In the genomic region with DNA sequence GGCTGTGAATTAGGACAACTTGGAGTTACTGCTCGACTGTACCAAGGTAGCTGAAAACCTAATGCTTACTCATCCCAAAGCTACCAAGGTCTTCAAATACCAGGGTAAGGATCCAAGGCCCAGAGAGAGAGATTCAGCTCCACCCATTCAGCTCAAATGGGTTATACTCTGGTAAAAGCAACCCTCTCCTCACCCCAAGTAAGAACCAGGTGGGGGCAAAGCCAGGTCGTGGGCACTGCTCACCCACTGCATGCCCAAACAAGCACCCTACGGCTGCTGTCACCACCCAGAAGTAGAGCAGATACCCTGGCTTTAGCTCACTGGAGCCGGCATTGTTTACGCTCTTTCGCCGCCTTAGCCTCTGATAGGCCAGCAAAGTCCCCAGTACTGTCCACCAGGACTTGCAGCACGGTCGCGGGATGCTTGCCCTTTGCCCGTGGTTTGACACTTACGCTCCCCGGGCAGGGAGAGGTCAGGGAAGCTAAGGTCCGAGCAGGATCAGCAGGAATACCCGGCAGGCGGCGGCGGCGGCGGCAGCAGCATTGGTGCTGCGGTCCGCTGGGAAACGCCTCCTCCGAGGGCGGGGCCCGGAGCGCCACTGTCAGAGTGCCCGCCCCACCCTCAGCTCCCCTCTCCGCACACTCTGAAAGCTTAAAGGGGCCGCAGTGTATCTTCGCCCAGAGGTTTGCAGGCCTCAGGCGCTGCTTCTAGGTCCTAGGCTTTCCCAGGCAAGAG, we compare ENCODE assay signal across 1 cellular context.
TF ChIP-seq lines count a peak whose summit lies in the region.

No MANE protein-coding gene starts in this region.

TF ChIP-seq in HepG2, 621 proteins besides CTCF, POLR2A, EP300 and RAD21 (continued from another document and continues in another):
- TF ChIP-seq ZNF484 (CRISPR knock-in tag; IDR thresholded peaks at IDR 0.05; ENCODE audit: borderline replicate concordance, low read depth): no peak
- TF ChIP-seq NRL (CRISPR knock-in tag; IDR thresholded peaks at IDR 0.05; ENCODE audit: borderline replicate concordance): peak; percentile 72; the same call in 1 of the 2 replicates
- no peak; the same call in 1 of the 2 replicates for TF ChIP-seq NFKB2 (CRISPR knock-in tag; IDR thresholded peaks at IDR 0.05; ENCODE audit: borderline replicate concordance)
- no peak for TF ChIP-seq HOXA7 (CRISPR knock-in tag; IDR thresholded peaks at IDR 0.05)
- no peak for TF ChIP-seq IKZF4 (CRISPR knock-in tag; IDR thresholded peaks at IDR 0.05; ENCODE audit: borderline replicate concordance, low read depth, not compliant biosample characterization)
- no peak for TF ChIP-seq ZNF547 (CRISPR knock-in tag; IDR thresholded peaks at IDR 0.05)
- TF ChIP-seq, protein P1, sequence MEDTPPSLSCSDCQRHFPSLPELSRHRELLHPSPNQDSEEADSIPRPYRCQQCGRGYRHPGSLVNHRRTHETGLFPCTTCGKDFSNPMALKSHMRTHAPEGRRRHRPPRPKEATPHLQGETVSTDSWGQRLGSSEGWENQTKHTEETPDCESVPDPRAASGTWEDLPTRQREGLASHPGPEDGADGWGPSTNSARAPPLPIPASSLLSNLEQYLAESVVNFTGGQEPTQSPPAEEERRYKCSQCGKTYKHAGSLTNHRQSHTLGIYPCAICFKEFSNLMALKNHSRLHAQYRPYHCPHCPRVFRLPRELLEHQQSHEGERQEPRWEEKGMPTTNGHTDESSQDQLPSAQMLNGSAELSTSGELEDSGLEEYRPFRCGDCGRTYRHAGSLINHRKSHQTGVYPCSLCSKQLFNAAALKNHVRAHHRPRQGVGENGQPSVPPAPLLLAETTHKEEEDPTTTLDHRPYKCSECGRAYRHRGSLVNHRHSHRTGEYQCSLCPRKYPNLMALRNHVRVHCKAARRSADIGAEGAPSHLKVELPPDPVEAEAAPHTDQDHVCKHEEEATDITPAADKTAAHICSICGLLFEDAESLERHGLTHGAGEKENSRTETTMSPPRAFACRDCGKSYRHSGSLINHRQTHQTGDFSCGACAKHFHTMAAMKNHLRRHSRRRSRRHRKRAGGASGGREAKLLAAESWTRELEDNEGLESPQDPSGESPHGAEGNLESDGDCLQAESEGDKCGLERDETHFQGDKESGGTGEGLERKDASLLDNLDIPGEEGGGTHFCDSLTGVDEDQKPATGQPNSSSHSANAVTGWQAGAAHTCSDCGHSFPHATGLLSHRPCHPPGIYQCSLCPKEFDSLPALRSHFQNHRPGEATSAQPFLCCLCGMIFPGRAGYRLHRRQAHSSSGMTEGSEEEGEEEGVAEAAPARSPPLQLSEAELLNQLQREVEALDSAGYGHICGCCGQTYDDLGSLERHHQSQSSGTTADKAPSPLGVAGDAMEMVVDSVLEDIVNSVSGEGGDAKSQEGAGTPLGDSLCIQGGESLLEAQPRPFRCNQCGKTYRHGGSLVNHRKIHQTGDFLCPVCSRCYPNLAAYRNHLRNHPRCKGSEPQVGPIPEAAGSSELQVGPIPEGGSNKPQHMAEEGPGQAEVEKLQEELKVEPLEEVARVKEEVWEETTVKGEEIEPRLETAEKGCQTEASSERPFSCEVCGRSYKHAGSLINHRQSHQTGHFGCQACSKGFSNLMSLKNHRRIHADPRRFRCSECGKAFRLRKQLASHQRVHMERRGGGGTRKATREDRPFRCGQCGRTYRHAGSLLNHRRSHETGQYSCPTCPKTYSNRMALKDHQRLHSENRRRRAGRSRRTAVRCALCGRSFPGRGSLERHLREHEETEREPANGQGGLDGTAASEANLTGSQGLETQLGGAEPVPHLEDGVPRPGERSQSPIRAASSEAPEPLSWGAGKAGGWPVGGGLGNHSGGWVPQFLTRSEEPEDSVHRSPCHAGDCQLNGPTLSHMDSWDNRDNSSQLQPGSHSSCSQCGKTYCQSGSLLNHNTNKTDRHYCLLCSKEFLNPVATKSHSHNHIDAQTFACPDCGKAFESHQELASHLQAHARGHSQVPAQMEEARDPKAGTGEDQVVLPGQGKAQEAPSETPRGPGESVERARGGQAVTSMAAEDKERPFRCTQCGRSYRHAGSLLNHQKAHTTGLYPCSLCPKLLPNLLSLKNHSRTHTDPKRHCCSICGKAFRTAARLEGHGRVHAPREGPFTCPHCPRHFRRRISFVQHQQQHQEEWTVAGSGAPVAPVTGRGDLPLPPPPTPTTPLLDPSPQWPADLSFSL (CRISPR knock-in tag; IDR thresholded peaks at IDR 0.05): no peak
- TF ChIP-seq ZSCAN25 (CRISPR knock-in tag; IDR thresholded peaks at IDR 0.05): no peak
- TF ChIP-seq SIX1 (CRISPR knock-in tag; IDR thresholded peaks at IDR 0.05; ENCODE audit: borderline replicate concordance): no peak
- TF ChIP-seq PAX8 (CRISPR knock-in tag; IDR thresholded peaks at IDR 0.05; ENCODE audit: borderline replicate concordance): no peak
- TF ChIP-seq, protein P2, sequence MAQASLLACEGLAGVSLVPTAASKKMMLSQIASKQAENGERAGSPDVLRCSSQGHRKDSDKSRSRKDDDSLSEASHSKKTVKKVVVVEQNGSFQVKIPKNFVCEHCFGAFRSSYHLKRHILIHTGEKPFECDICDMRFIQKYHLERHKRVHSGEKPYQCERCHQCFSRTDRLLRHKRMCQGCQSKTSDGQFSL (CRISPR knock-in tag; IDR thresholded peaks at IDR 0.05): no peak
- TF ChIP-seq, protein P3, sequence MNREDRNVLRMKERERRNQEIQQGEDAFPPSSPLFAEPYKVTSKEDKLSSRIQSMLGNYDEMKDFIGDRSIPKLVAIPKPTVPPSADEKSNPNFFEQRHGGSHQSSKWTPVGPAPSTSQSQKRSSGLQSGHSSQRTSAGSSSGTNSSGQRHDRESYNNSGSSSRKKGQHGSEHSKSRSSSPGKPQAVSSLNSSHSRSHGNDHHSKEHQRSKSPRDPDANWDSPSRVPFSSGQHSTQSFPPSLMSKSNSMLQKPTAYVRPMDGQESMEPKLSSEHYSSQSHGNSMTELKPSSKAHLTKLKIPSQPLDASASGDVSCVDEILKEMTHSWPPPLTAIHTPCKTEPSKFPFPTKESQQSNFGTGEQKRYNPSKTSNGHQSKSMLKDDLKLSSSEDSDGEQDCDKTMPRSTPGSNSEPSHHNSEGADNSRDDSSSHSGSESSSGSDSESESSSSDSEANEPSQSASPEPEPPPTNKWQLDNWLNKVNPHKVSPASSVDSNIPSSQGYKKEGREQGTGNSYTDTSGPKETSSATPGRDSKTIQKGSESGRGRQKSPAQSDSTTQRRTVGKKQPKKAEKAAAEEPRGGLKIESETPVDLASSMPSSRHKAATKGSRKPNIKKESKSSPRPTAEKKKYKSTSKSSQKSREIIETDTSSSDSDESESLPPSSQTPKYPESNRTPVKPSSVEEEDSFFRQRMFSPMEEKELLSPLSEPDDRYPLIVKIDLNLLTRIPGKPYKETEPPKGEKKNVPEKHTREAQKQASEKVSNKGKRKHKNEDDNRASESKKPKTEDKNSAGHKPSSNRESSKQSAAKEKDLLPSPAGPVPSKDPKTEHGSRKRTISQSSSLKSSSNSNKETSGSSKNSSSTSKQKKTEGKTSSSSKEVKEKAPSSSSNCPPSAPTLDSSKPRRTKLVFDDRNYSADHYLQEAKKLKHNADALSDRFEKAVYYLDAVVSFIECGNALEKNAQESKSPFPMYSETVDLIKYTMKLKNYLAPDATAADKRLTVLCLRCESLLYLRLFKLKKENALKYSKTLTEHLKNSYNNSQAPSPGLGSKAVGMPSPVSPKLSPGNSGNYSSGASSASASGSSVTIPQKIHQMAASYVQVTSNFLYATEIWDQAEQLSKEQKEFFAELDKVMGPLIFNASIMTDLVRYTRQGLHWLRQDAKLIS (CRISPR knock-in tag; IDR thresholded peaks at IDR 0.05): no peak
- no peak for TF ChIP-seq ZNF24 (IDR thresholded peaks at IDR 0.05)
- no peak for TF ChIP-seq SATB2 (CRISPR knock-in tag; IDR thresholded peaks at IDR 0.05)
- TF ChIP-seq, protein P4, sequence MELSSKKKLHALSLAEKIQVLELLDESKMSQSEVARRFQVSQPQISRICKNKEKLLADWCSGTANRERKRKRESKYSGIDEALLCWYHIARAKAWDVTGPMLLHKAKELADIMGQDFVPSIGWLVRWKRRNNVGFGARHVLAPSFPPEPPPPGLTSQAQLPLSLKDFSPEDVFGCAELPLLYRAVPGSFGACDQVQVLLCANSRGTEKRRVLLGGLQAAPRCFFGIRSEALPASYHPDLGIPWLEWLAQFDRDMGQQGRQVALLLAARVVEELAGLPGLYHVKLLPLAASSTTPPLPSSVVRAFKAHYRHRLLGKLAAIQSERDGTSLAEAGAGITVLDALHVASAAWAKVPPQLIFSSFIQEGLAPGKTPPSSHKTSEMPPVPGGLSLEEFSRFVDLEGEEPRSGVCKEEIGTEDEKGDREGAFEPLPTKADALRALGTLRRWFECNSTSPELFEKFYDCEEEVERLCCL (CRISPR knock-in tag; IDR thresholded peaks at IDR 0.05; ENCODE audit: borderline replicate concordance): no peak
- peak; percentile 65; the same call in 1 of the 2 replicates for TF ChIP-seq ZNF124 (CRISPR knock-in tag; IDR thresholded peaks at IDR 0.05)
- TF ChIP-seq ATF7 (IDR thresholded peaks at IDR 0.05): no peak
- TF ChIP-seq ATF7 (CRISPR knock-in tag; IDR thresholded peaks at IDR 0.05): no peak
- no peak for TF ChIP-seq ZNF615 (CRISPR knock-in tag; IDR thresholded peaks at IDR 0.05; ENCODE audit: borderline replicate concordance)
- TF ChIP-seq ZNF260 (CRISPR knock-in tag; IDR thresholded peaks at IDR 0.05; ENCODE audit: borderline replicate concordance, low read depth): no peak
- TF ChIP-seq GATA4 (IDR thresholded peaks at IDR 0.05; ENCODE audit: borderline replicate concordance, low read depth): no peak
- no peak for TF ChIP-seq PAWR (CRISPR knock-in tag; IDR thresholded peaks at IDR 0.05; ENCODE audit: borderline replicate concordance)
- no peak for TF ChIP-seq SOX13 (IDR thresholded peaks at IDR 0.05)
- TF ChIP-seq SOX13 (CRISPR knock-in tag; conservative IDR thresholded peaks at IDR 0.05 in 1 of 2, IDR thresholded peaks at IDR 0.05 in 1 of 2): peak in 1 of 2 experiments; percentile 59; a peak in 2 of 4 replicates
- no peak; the same call in 1 of the 2 replicates for TF ChIP-seq ELF1 (CRISPR knock-in tag; IDR thresholded peaks at IDR 0.05)
- TF ChIP-seq NR3C1 (CRISPR knock-in tag; IDR thresholded peaks at IDR 0.05): no peak
- TF ChIP-seq, protein P5, sequence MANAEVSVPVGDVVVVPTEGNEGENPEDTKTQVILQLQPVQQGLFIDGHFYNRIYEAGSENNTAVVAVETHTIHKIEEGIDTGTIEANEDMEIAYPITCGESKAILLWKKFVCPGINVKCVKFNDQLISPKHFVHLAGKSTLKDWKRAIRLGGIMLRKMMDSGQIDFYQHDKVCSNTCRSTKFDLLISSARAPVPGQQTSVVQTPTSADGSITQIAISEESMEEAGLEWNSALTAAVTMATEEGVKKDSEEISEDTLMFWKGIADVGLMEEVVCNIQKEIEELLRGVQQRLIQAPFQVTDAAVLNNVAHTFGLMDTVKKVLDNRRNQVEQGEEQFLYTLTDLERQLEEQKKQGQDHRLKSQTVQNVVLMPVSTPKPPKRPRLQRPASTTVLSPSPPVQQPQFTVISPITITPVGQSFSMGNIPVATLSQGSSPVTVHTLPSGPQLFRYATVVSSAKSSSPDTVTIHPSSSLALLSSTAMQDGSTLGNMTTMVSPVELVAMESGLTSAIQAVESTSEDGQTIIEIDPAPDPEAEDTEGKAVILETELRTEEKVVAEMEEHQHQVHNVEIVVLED (CRISPR knock-in tag; IDR thresholded peaks at IDR 0.05; ENCODE audit: borderline replicate concordance): peak; percentile 65; the same call in 1 of the 2 replicates
- no peak for TF ChIP-seq HMGA1 (CRISPR knock-in tag; conservative IDR thresholded peaks at IDR 0.05)
- no peak for TF ChIP-seq NFKBIZ (CRISPR knock-in tag; IDR thresholded peaks at IDR 0.05)
- TF ChIP-seq MTF1 (CRISPR knock-in tag; IDR thresholded peaks at IDR 0.05): no peak
- TF ChIP-seq NBN (conservative IDR thresholded peaks at IDR 0.05): no peak
- TF ChIP-seq, protein P6, sequence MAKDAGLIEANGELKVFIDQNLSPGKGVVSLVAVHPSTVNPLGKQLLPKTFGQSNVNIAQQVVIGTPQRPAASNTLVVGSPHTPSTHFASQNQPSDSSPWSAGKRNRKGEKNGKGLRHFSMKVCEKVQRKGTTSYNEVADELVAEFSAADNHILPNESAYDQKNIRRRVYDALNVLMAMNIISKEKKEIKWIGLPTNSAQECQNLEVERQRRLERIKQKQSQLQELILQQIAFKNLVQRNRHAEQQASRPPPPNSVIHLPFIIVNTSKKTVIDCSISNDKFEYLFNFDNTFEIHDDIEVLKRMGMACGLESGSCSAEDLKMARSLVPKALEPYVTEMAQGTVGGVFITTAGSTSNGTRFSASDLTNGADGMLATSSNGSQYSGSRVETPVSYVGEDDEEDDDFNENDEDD (CRISPR knock-in tag; IDR thresholded peaks at IDR 0.05; ENCODE audit: borderline replicate concordance): no peak
- TF ChIP-seq, protein P7, sequence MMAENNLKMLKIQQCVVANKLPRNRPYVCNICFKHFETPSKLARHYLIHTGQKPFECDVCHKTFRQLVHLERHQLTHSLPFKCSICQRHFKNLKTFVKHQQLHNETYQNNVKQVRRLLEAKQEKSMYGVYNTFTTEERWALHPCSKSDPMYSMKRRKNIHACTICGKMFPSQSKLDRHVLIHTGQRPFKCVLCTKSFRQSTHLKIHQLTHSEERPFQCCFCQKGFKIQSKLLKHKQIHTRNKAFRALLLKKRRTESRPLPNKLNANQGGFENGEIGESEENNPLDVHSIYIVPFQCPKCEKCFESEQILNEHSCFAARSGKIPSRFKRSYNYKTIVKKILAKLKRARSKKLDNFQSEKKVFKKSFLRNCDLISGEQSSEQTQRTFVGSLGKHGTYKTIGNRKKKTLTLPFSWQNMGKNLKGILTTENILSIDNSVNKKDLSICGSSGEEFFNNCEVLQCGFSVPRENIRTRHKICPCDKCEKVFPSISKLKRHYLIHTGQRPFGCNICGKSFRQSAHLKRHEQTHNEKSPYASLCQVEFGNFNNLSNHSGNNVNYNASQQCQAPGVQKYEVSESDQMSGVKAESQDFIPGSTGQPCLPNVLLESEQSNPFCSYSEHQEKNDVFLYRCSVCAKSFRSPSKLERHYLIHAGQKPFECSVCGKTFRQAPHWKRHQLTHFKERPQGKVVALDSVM (CRISPR knock-in tag; IDR thresholded peaks at IDR 0.05): peak; percentile 31; the same call in 1 of the 2 replicates
- TF ChIP-seq ZKSCAN8 (CRISPR knock-in tag; IDR thresholded peaks at IDR 0.05; ENCODE audit: borderline replicate concordance): peak; percentile 50; the same call in 1 of the 2 replicates
- TF ChIP-seq DPF2 (CRISPR knock-in tag; IDR thresholded peaks at IDR 0.05; ENCODE audit: borderline replicate concordance, low read depth): no peak
- TF ChIP-seq FOXK1 (CRISPR knock-in tag; IDR thresholded peaks at IDR 0.05; ENCODE audit: borderline replicate concordance, low read depth): peak; percentile 39; the same call in 1 of the 2 replicates
- no peak for TF ChIP-seq ZNF431 (CRISPR knock-in tag; IDR thresholded peaks at IDR 0.05; ENCODE audit: borderline replicate concordance, low read depth)
- TF ChIP-seq ZNF251 (CRISPR knock-in tag; IDR thresholded peaks at IDR 0.05): no peak
- TF ChIP-seq, protein P8, sequence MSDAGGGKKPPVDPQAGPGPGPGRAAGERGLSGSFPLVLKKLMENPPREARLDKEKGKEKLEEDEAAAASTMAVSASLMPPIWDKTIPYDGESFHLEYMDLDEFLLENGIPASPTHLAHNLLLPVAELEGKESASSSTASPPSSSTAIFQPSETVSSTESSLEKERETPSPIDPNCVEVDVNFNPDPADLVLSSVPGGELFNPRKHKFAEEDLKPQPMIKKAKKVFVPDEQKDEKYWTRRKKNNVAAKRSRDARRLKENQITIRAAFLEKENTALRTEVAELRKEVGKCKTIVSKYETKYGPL (CRISPR knock-in tag; IDR thresholded peaks at IDR 0.05): no peak
